ENCODE assay signal across 13 cellular contexts in genomic region chr4:78923459-78924312, GRCh38. TPM values are rescaled to one million over a fixed set of nuclear protein-coding genes. Genes with fewer than 3 reads are reported as not detected.
A peak's percentile ranks its signal among the peaks of the same experiment; 100 is the strongest.
DNase-seq lines count a peak whose midpoint lies in the region; ATAC-seq and TF ChIP-seq lines count a peak whose summit lies in the region.
"Had no signal": no experiment of that assay in that cellular context is flagged by ENCODE, and none has a peak within 500 bp of the region (broad histone marks: within the 10 kb centered on the region; RNA-seq: fewer than 3 reads in every experiment).

No MANE protein-coding gene starts in this region.

- no peaks in the 10 kb centered on the region for H3K9me3 ChIP-seq in DND-41 (ENCODE audit: insufficient read depth, low read length, severe bottlenecking)
- no peaks in the 10 kb centered on the region for H3K9me3 ChIP-seq in MM.1S (replicated peaks; ENCODE audit: insufficient read depth, low read length)
- H3K9me3 ChIP-seq in psoas muscle: no peaks in the 10 kb centered on the region
- H3K9me3 ChIP-seq in right atrium auricular region: no peaks in the 10 kb centered on the region
- H3K9me3 ChIP-seq: HAP-1 had no signal

- 76 to 81% (median 81%) methylated on average over 4 of the region's 4 CpGs for WGBS in psoas muscle, 3 donors

- H3K27me3 ChIP-seq in DND-41 (ENCODE audit: insufficient read depth, low read length, poor library complexity) (no peaks in the 10 kb centered on the region), MM.1S (replicated peaks; ENCODE audit: insufficient read depth, low read length) (no peaks in the 10 kb centered on the region), psoas muscle (ENCODE audit: insufficient read depth in 3 of 3, low read length in 2 of 3) (no peaks in the 10 kb centered on the region), right atrium auricular region (no peaks in the 10 kb centered on the region)

- DNase-seq in DND-41: no peak
- DNase-seq in MM.1S: no peak
- peak; percentile 9 for DNase-seq in fibroblast of pulmonary artery (ENCODE audit: low read depth)
- DNase-seq in cortex of kidney (lab: John Stamatoyannopoulos, UW): no peak
- no peak for DNase-seq in germinal center (ENCODE audit: low spot score)
- DNase-seq in psoas muscle: no peak
- DNase-seq in right atrium auricular region (ENCODE audit: low spot score): no peak
- DNase-seq: activated CD8-positive, alpha-beta T cell treated with anti-CD3 and anti-CD28 coated beads, Interleukin-2, amount 10 ng/mL, durations not matched to agents 7 days and 5 days; NCI-H2227 treated with DMSO at 0.1 percent for 48 hours; nucleus accumbens had no signal

- H3K27ac ChIP-seq in DND-41 (ENCODE audit: low read length): no peak overlapping the region
- H3K27ac ChIP-seq in MM.1S (ENCODE audit: low read length): no peak overlapping the region
- H3K27ac ChIP-seq in psoas muscle: no peak overlapping the region
- no peak overlapping the region for H3K27ac ChIP-seq in right atrium auricular region
- H3K27ac ChIP-seq: epithelial cell of prostate had no signal

- intact Hi-C loops in psoas muscle (cut with DNase I): no loop called here

- ATAC-seq in DND-41 (ENCODE audit: insufficient read depth, low read depth) (no peak), GM21367 (IDR thresholded peaks at IDR 0.05; ENCODE audit: unreplicated experiment) (peak; percentile 60), psoas muscle (no peak)
- ATAC-seq: activated CD8-positive, alpha-beta T cell treated with anti-CD3 and anti-CD28 coated beads, Interleukin-2, amount 10 ng/mL, durations not matched to agents 7 days and 5 days had no signal

- no peak overlapping the region for H2AFZ ChIP-seq in DND-41 (ENCODE audit: low read depth, low read length)
- H2AFZ ChIP-seq in MM.1S (ENCODE audit: low read length): no peak overlapping the region

- H3K9me2 ChIP-seq in MM.1S (replicated peaks; ENCODE audit: insufficient read depth, low read length): no peaks in the 10 kb centered on the region

- H3K4me3 ChIP-seq in DND-41 (ENCODE audit: low read depth in 1 of 2, low read length in 2 of 2) (no peak overlapping the region), MM.1S (ENCODE audit: low read length) (no peak overlapping the region), fibroblast of pulmonary artery (replicated peaks; ENCODE audit: low read depth, low read length) (no peak overlapping the region), psoas muscle (no peak overlapping the region), right atrium auricular region (no peak overlapping the region)
- H3K4me3 ChIP-seq: HAP-1 had no signal

- TF ChIP-seq CTCF in DND-41 (IDR thresholded peaks at IDR 0.05; ENCODE audit: borderline replicate concordance, extremely low read depth, low read length, poor library complexity, severe bottlenecking) (peak; percentile 33), MM.1S (IDR thresholded peaks at IDR 0.05; ENCODE audit: low read length) (peak; percentile 12; the same call in 1 of the 2 replicates), fibroblast of pulmonary artery (IDR thresholded peaks at IDR 0.05; ENCODE audit: low read length, missing control alignments) (peak; percentile 9), psoas muscle (IDR thresholded peaks at IDR 0.05) (no peak), right atrium auricular region (IDR thresholded peaks at IDR 0.05) (peak in 1 of 2 donors; percentile 24)

- H3K79me2 ChIP-seq in DND-41 (ENCODE audit: insufficient read depth, low read length): no peaks in the 10 kb centered on the region
- H3K79me2 ChIP-seq in MM.1S (ENCODE audit: low read length): no peaks in the 10 kb centered on the region

- H3K4me1 ChIP-seq in DND-41 (ENCODE audit: insufficient read depth, low read length) (no peaks in the 10 kb centered on the region), MM.1S (ENCODE audit: low read length) (no peaks in the 10 kb centered on the region), psoas muscle (no peaks in the 10 kb centered on the region), right atrium auricular region (no peaks in the 10 kb centered on the region)

- no peaks in the 10 kb centered on the region for H4K20me1 ChIP-seq in DND-41 (ENCODE audit: insufficient read depth, low read length)
- no peaks in the 10 kb centered on the region for H4K20me1 ChIP-seq in MM.1S (ENCODE audit: insufficient read depth, low read length)

- no peak overlapping the region for H3K4me2 ChIP-seq in DND-41 (ENCODE audit: insufficient read depth, low read length)
- H3K4me2 ChIP-seq in MM.1S (ENCODE audit: low read depth, low read length): no peak overlapping the region

- no peaks in the 10 kb centered on the region for H3F3A ChIP-seq in MM.1S (ENCODE audit: insufficient read depth, low read length)

- no peak overlapping the region for H3K9ac ChIP-seq in DND-41 (ENCODE audit: low read depth, low read length)
- no peak overlapping the region for H3K9ac ChIP-seq in MM.1S (ENCODE audit: low read length)

- H3K36me3 ChIP-seq in DND-41 (ENCODE audit: insufficient read depth, low read length) (peaks cover 76% of the 10 kb centered on the region), MM.1S (replicated peaks; ENCODE audit: insufficient read depth, low read length) (no peaks in the 10 kb centered on the region), psoas muscle (ENCODE audit: insufficient read depth in 1 of 2, low read depth in 1 of 2) (peaks cover 2 to 52% of the 10 kb centered on the region in 2 donors), right atrium auricular region (no peaks in the 10 kb centered on the region)

RNA-seq across cellular contexts. Expression of gene PAQR3, which starts 15.6 kb away (rescaled TPM):
- total RNA-seq in psoas muscle (10 to 100 TPM in 1 of 4 donors, 1 to 10 TPM in 3; 5.7 to 10.7 (median 6.6) TPM), right atrium auricular region (1 to 10 TPM; 8.3 to 8.4 TPM)
- polyA plus RNA-seq in psoas muscle: 1 to 10 TPM; 3.9 to 8.5 (median 4.5) TPM
